Comparison of ENCODE assay signal across 1 cellular context in the genomic region with DNA sequence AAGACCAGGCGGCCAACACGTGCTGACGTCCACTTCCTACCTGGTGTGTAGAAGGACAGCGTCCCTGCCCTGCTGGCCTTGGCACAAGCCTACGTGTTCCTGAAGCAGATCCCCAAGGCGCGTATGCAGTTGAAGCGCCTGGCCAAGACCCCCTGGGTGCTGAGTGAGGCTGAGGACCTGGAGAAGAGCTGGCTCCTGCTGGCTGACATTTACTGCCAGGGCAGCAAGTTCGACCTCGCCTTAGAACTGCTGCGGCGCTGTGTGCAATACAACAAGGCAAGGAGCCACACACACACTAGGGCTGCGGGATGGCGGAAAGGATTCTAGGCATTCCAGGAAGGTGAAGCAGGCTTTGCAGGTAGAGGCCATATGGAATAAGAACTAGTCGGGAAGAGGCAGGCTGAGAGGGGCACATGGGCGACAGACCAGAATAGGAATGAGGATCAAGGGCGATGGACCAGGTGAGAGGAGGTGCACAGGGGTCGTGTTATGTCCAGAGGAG.
TF ChIP-seq lines count a peak whose summit lies in the region.

No MANE protein-coding gene starts in this region.

TF ChIP-seq in IMR-90, 13 proteins besides CTCF, POLR2A, EP300 and RAD21:
- no peak for TF ChIP-seq BHLHE40 (IDR thresholded peaks at IDR 0.05; ENCODE audit: low read depth, low read length)
- no peak for TF ChIP-seq MAZ (IDR thresholded peaks at IDR 0.05; ENCODE audit: borderline replicate concordance, low read depth, low read length)
- TF ChIP-seq, protein P1, sequence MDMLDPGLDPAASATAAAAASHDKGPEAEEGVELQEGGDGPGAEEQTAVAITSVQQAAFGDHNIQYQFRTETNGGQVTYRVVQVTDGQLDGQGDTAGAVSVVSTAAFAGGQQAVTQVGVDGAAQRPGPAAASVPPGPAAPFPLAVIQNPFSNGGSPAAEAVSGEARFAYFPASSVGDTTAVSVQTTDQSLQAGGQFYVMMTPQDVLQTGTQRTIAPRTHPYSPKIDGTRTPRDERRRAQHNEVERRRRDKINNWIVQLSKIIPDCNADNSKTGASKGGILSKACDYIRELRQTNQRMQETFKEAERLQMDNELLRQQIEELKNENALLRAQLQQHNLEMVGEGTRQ (IDR thresholded peaks at IDR 0.05; ENCODE audit: low read depth, low read length), result no peak
- TF ChIP-seq FOS (IDR thresholded peaks at IDR 0.05; ENCODE audit: low read depth, low read length), result no peak
- TF ChIP-seq, protein P2, sequence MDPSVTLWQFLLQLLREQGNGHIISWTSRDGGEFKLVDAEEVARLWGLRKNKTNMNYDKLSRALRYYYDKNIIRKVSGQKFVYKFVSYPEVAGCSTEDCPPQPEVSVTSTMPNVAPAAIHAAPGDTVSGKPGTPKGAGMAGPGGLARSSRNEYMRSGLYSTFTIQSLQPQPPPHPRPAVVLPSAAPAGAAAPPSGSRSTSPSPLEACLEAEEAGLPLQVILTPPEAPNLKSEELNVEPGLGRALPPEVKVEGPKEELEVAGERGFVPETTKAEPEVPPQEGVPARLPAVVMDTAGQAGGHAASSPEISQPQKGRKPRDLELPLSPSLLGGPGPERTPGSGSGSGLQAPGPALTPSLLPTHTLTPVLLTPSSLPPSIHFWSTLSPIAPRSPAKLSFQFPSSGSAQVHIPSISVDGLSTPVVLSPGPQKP (IDR thresholded peaks at IDR 0.05; ENCODE audit: borderline replicate concordance, low read depth, low read length), result no peak
- no peak for TF ChIP-seq CHD1 (IDR thresholded peaks at IDR 0.05; ENCODE audit: low read depth, low read length)
- no peak for TF ChIP-seq RCOR1 (IDR thresholded peaks at IDR 0.05; ENCODE audit: insufficient replicate concordance, low read length)
- no peak for TF ChIP-seq SMC3 (IDR thresholded peaks at IDR 0.05; ENCODE audit: low read depth, low read length)
- TF ChIP-seq NFE2L2 (IDR thresholded peaks at IDR 0.05; ENCODE audit: low read depth, low read length), result no peak
- TF ChIP-seq CEBPB (IDR thresholded peaks at IDR 0.05; ENCODE audit: low read depth, low read length), result no peak
- no peak for TF ChIP-seq MAFK (IDR thresholded peaks at IDR 0.05; ENCODE audit: low read depth, low read length)
- TF ChIP-seq MXI1 (IDR thresholded peaks at IDR 0.05; ENCODE audit: borderline replicate concordance, low read depth, low read length), result no peak
- no peak for TF ChIP-seq RFX5 (IDR thresholded peaks at IDR 0.05; ENCODE audit: low read depth, low read length)
